Comparison of ENCODE assay signal across 8 cellular contexts in the genomic region with DNA sequence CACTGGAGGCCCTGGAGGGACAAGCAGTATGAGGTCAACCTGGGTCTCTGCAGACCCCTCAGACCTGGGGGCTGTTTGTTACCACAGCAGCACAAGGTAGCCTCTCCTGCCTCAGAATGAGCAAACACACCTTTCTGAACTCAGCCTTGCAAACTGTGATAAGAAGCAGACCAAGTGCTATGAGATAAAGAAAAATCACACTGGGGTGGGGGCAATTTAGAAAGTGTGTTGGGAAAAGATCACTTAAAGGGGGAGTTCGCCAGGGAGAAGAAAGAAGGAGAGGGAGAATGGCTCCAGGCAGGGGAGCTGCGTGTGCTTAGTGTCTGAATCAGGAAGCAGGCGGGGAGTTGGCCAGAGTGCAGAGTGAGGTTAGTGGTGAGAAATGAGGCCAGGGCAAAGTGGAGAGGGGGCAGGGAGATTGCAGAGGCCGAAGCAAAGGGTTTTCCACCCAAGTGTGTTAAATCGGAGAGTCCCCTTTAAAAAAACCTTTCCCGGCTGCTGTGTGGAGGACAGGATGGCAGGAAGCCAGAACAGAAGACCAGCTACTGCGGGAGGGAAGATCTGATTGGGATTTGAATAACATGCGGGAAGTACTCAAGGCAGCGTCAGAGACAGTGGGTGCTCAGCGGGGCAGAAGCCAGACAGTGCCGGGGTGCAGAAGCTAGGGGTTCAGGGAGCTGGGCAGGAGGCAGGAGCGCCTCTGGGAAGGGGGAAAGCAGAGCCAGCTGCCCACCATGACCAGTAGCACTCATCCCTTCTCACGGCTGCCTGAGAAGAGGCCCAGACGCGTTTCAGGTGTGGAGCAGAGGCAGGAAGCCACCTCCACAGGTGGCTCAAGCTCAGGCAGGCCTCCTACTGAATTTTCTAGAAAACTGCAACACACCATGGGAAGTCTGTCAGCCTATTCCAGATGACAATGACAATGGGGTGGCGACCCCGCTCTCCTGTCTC. TPM values are rescaled to one million over a fixed set of nuclear protein-coding genes. Genes with fewer than 3 reads are reported as not detected.
A peak's percentile ranks its signal among the peaks of the same experiment; 100 is the strongest.
DNase-seq lines count a peak whose midpoint lies in the region; ATAC-seq and TF ChIP-seq lines count a peak whose summit lies in the region.

No MANE protein-coding gene starts in this region.

- no peaks in the 10 kb centered on the region for H3K27me3 ChIP-seq in ovary

- H3K27ac Mint-ChIP-seq in activated naive CD8-positive, alpha-beta T cell treated with anti-CD3 and anti-CD28 coated beads, Interleukin-2, amount 10 ng/mL, durations not matched to agents 7 days and 5 days: peak overlapping the region; percentile 87

- H3K27me3 Mint-ChIP-seq in activated naive CD8-positive, alpha-beta T cell treated with anti-CD3 and anti-CD28 coated beads, Interleukin-2, amount 10 ng/mL, durations not matched to agents 7 days and 5 days: no peaks in the 10 kb centered on the region

- peak overlapping the region; percentile 60 for H3K4me3 Mint-ChIP-seq in activated naive CD8-positive, alpha-beta T cell treated with anti-CD3 and anti-CD28 coated beads, Interleukin-2, amount 10 ng/mL, durations not matched to agents 7 days and 5 days

- H3K9me3 Mint-ChIP-seq in activated naive CD8-positive, alpha-beta T cell treated with anti-CD3 and anti-CD28 coated beads, Interleukin-2, amount 10 ng/mL, durations not matched to agents 7 days and 5 days: peaks cover 2% of the 10 kb centered on the region

- DNase-seq in DMS53 (lab: John Stamatoyannopoulos, UW) (peak; percentile 89), NOMO-1 (lab: John Stamatoyannopoulos, UW; ENCODE audit: unreplicated experiment in 2 of 2) (peak; percentile 60 to 74), head of caudate nucleus (peak in 41 of 42 donors; percentile 13 to 83 (median 52)), ovary (peak; percentile 34 to 66 (median 55))
- peak; percentile 51 for DNase-seq in activated naive CD8-positive, alpha-beta T cell treated with anti-CD3 and anti-CD28 coated beads, Interleukin-2, amount 10 ng/mL, durations not matched to agents 7 days and 5 days

- POLR2A ChIA-PET in activated naive CD8-positive, alpha-beta T cell treated with anti-CD3 and anti-CD28 coated beads, Interleukin-2, amount 10 ng/mL, durations not matched to agents 7 days and 5 days (lab: Charles Lee): interaction anchor here (0.6 to 5.4 kb wide), 8 partner anchors 8 to 167 kb away, joined by 3 to 31 read pairs (median 4); a partner anchor contains a TSS

- peaks cover 73% of the 10 kb centered on the region for H3K4me1 Mint-ChIP-seq in activated naive CD8-positive, alpha-beta T cell treated with anti-CD3 and anti-CD28 coated beads, Interleukin-2, amount 10 ng/mL, durations not matched to agents 7 days and 5 days

- intact Hi-C loops in head of caudate nucleus (cut with DNase I) (no loop called here), ovary (cut with DNase I) (loop anchor here in 1 of 4 donors (10.0 kb wide), 1 partner anchor 772 kb away; a partner anchor contains a TSS)

- H3K27ac ChIP-seq in ovary: peak overlapping the region in 1 of 2 donors; percentile 20

- WGBS in ovary, 3 donors: 20 to 22% (median 21%) methylated on average over 17 of the region's 17 CpGs

- H3K9me3 ChIP-seq in ovary: no peaks in the 10 kb centered on the region

- TF ChIP-seq POLR2A in ovary (IDR thresholded peaks at IDR 0.05): no peak

- ATAC-seq in HG02678 (IDR thresholded peaks at IDR 0.05; ENCODE audit: unreplicated experiment): peak; percentile 26
- peak; percentile 20 for ATAC-seq in activated naive CD8-positive, alpha-beta T cell treated with anti-CD3 and anti-CD28 coated beads, Interleukin-2, amount 10 ng/mL, durations not matched to agents 7 days and 5 days (ENCODE audit: low read depth)
- ATAC-seq in GM18867 (IDR thresholded peaks at IDR 0.05; ENCODE audit: unreplicated experiment): no peak
- ATAC-seq in HG02970 (IDR thresholded peaks at IDR 0.05; ENCODE audit: low FRiP score, unreplicated experiment): no peak

- H3K4me1 ChIP-seq in ovary (ENCODE audit: insufficient read depth): no peaks in the 10 kb centered on the region

- no peak for TF ChIP-seq CTCF in ovary (IDR thresholded peaks at IDR 0.05)

- peaks cover 28% of the 10 kb centered on the region for H3K36me3 Mint-ChIP-seq in activated naive CD8-positive, alpha-beta T cell treated with anti-CD3 and anti-CD28 coated beads, Interleukin-2, amount 10 ng/mL, durations not matched to agents 7 days and 5 days

- TF ChIP-seq EP300 in ovary (IDR thresholded peaks at IDR 0.05): no peak

- no peak overlapping the region for H3K4me3 ChIP-seq in ovary

- H3K36me3 ChIP-seq in ovary: no peaks in the 10 kb centered on the region

RNA-seq across cellular contexts. Expression of a gene that starts 9.0 kb away (rescaled TPM):
- total RNA-seq in activated naive CD8-positive, alpha-beta T cell treated with anti-CD3 and anti-CD28 coated beads, Interleukin-2, amount 10 ng/mL, durations not matched to agents 7 days and 5 days: 10 to 100 TPM; 90.4 to 98.8 TPM
- 1 to 10 TPM; 1.1 to 5.7 (median 3.2) TPM for total RNA-seq in ovary
- 1 to 10 TPM; 2.8 to 7.4 TPM for polyA plus RNA-seq in ovary

Comparison
In these comparisons a context has a peak if more than half of its experiments do, and no peak if none do; other contexts are left out.
1. ATAC-seq: peak in HG02678 (single experiment) and activated naive CD8-positive, alpha-beta T cell treated with anti-CD3 and anti-CD28 coated beads, Interleukin-2, amount 10 ng/mL, durations not matched to agents 7 days and 5 days (single experiment); none in GM18867 (single experiment) and HG02970 (single experiment).
2. RNA of a gene that starts 9.0 kb away (total RNA-seq): 90.4 to 98.8 TPM in activated naive CD8-positive, alpha-beta T cell treated with anti-CD3 and anti-CD28 coated beads, Interleukin-2, amount 10 ng/mL, durations not matched to agents 7 days and 5 days; 1.1 to 5.7 TPM in ovary; every median in the first group is over 10 times any median in the second.
3. Peak in every context shown above with its lines, with median percentiles within 50 percentile points of each other: DNase-seq.